25 cellular contexts compared by ENCODE assay signal in genomic region chr14:68712703-68713370, GRCh38.
DNase-seq lines count a peak whose midpoint lies in the region; ATAC-seq and TF ChIP-seq lines count a peak whose summit lies in the region.
"Had no signal": no experiment of that assay in that cellular context is flagged by ENCODE, and none has a peak within 500 bp of the region (broad histone marks: within the 10 kb centered on the region; RNA-seq: fewer than 3 reads in every experiment).

No MANE protein-coding gene starts in this region.

- DNase-seq in activated T-cell treated with anti-CD3 and anti-CD28 coated beads, Interleukin-2, amount 50 U/mL, for 72 hours, result no peak
- DNase-seq in activated T-cell treated with anti-CD3 and anti-CD28 coated beads, Interleukin-2, amount 50 U/mL, for 24 hours, result no peak
- DNase-seq in T-cell (no peak), suprapubic skin (ENCODE audit: low spot score in 2 of 2) (peak in 1 of 2 donors; percentile 59), NCI-H2107 treated with DMSO at 0.1 percent for 48 hours (lab: John Stamatoyannopoulos, UW; ENCODE audit: unreplicated experiment) (no peak)
- DNase-seq in naive thymus-derived CD4-positive, alpha-beta T cell, result no peak
- DNase-seq: ACHN; activated CD4-positive, alpha-beta T cell treated with anti-CD3 and anti-CD28 coated beads, Interleukin-2, amount 50 U/mL, for 1 hour; activated T-cell treated with anti-CD3 and anti-CD28 coated beads for 4 hours; foreskin melanocyte; GOT3; hippocampal formation; NCI-H1092; NCI-H2081; NCI-H446 treated with DMSO at 0.1 percent for 48 hours; NK-92 treated with Interleukin-12 subunit alpha and Interleukin-12 subunit beta, amount 100 ng/mL, for 24 hours; occipital lobe; stimulated activated CD4-positive, alpha-beta T cell treated with anti-CD3 and anti-CD28 coated beads, Interleukin-4, amount 100 ng/mL, for 1 hour; stomach; transverse colon had no signal

- intact Hi-C loops in naive thymus-derived CD4-positive, alpha-beta T cell (cut with micrococcal nuclease), result no loop called here

- H3K27me3 ChIP-seq in naive thymus-derived CD4-positive, alpha-beta T cell (ENCODE audit: control insufficient read depth in 2 of 2, insufficient read depth in 2 of 2, low read length in 2 of 2), result no peaks in the 10 kb centered on the region
- H3K27me3 ChIP-seq in suprapubic skin, result no peaks in the 10 kb centered on the region
- H3K27me3 ChIP-seq: ascending aorta, BLaER1, stomach, transverse colon had no signal

- POLR2A ChIA-PET in T-cell (lab: Charles Lee), result no interaction called here
- POLR2A ChIA-PET in naive thymus-derived CD4-positive, alpha-beta T cell (lab: Charles Lee), result interaction anchor here (0.5 to 1.5 kb wide), 2 partner anchors 9 to 32 kb away, joined by 3 to 5 read pairs; no protein-coding TSS in a partner anchor

- H3K4me1 ChIP-seq in naive thymus-derived CD4-positive, alpha-beta T cell (ENCODE audit: control insufficient read depth in 2 of 2, insufficient read depth in 2 of 2, low read length in 2 of 2), result peaks cover 20 to 24% of the 10 kb centered on the region in 2 donors
- H3K4me1 ChIP-seq in suprapubic skin, result peaks cover 47% of the 10 kb centered on the region
- H3K4me1 ChIP-seq: ascending aorta, transverse colon had no signal

- peak overlapping the region; percentile 23 for H3K27ac ChIP-seq in naive thymus-derived CD4-positive, alpha-beta T cell (ENCODE audit: low read depth, low read length)
- H3K27ac ChIP-seq in suprapubic skin, result peak overlapping the region; percentile 70
- H3K27ac ChIP-seq: ascending aorta, BLaER1, stomach, transverse colon had no signal

- no peaks in the 10 kb centered on the region for H3K36me3 ChIP-seq in naive thymus-derived CD4-positive, alpha-beta T cell (ENCODE audit: control insufficient read depth in 2 of 3, insufficient read depth in 3 of 3, low read length in 3 of 3)
- no peaks in the 10 kb centered on the region for H3K36me3 ChIP-seq in suprapubic skin
- H3K36me3 ChIP-seq: ascending aorta, BLaER1, stomach, transverse colon had no signal

- no peak overlapping the region for H3K4me3 ChIP-seq in naive thymus-derived CD4-positive, alpha-beta T cell (ENCODE audit: low read length)
- H3K4me3 ChIP-seq in suprapubic skin, result no peak overlapping the region
- H3K4me3 ChIP-seq: ascending aorta, BLaER1, stomach, transverse colon had no signal

- H3K9me3 ChIP-seq in naive thymus-derived CD4-positive, alpha-beta T cell (ENCODE audit: control insufficient read depth in 2 of 3, low read length in 3 of 3), result no peaks in the 10 kb centered on the region
- H3K9me3 ChIP-seq in suprapubic skin, result no peaks in the 10 kb centered on the region
- H3K9me3 ChIP-seq: ascending aorta, BLaER1, stomach, transverse colon had no signal

- ATAC-seq in activated T-cell treated with anti-CD3 and anti-CD28 coated beads, Interleukin-2, amount 50 U/mL, for 72 hours (replicated peaks in 1 of 2), result no peak
- ATAC-seq in T-cell (replicated peaks in 1 of 4) (no peak), HG02763 (IDR thresholded peaks at IDR 0.05; ENCODE audit: unreplicated experiment) (no peak), HG03439 (IDR thresholded peaks at IDR 0.05; ENCODE audit: unreplicated experiment) (no peak)
- ATAC-seq in naive thymus-derived CD4-positive, alpha-beta T cell, result no peak

- TF ChIP-seq EP300 in suprapubic skin (IDR thresholded peaks at IDR 0.05), result no peak

- peak overlapping the region; percentile 62 for H3K27ac Mint-ChIP-seq in activated T-cell treated with anti-CD3 and anti-CD28 coated beads, Interleukin-2, amount 50 U/mL, for 72 hours
- H3K27ac Mint-ChIP-seq in activated T-cell treated with anti-CD3 and anti-CD28 coated beads, Interleukin-2, amount 50 U/mL, for 24 hours, result no peak overlapping the region
- H3K27ac Mint-ChIP-seq in T-cell, result peak overlapping the region; percentile 87 to 91
- H3K27ac Mint-ChIP-seq in naive thymus-derived CD4-positive, alpha-beta T cell, result peak overlapping the region in 8 of 9 donors; percentile 71 to 87 (median 84)

- CTCF ChIA-PET in T-cell (lab: Charles Lee), result no interaction called here
- CTCF ChIA-PET in naive thymus-derived CD4-positive, alpha-beta T cell (lab: Charles Lee), result interaction anchor here (0.5 kb wide), 1 partner anchor 465 kb away, joined by 4 read pairs; no protein-coding TSS in a partner anchor

- H3K27me3 Mint-ChIP-seq in activated T-cell treated with anti-CD3 and anti-CD28 coated beads, Interleukin-2, amount 50 U/mL, for 72 hours (ENCODE audit: low read depth), result no peaks in the 10 kb centered on the region
- no peaks in the 10 kb centered on the region for H3K27me3 Mint-ChIP-seq in activated T-cell treated with anti-CD3 and anti-CD28 coated beads, Interleukin-2, amount 50 U/mL, for 24 hours
- H3K27me3 Mint-ChIP-seq in T-cell, result no peaks in the 10 kb centered on the region
- H3K27me3 Mint-ChIP-seq in naive thymus-derived CD4-positive, alpha-beta T cell, result no peaks in the 10 kb centered on the region
- H3K27me3 Mint-ChIP-seq: activated naive CD8-positive, alpha-beta T cell had no signal

- H3K4me1 Mint-ChIP-seq in activated T-cell treated with anti-CD3 and anti-CD28 coated beads, Interleukin-2, amount 50 U/mL, for 72 hours (ENCODE audit: low read depth), result peaks cover 47% of the 10 kb centered on the region
- H3K4me1 Mint-ChIP-seq in activated T-cell treated with anti-CD3 and anti-CD28 coated beads, Interleukin-2, amount 50 U/mL, for 24 hours (ENCODE audit: low read depth), result peaks cover 48% of the 10 kb centered on the region
- peaks cover 39 to 54% (median 50%) of the 10 kb centered on the region in 3 donors for H3K4me1 Mint-ChIP-seq in T-cell
- H3K4me1 Mint-ChIP-seq in naive thymus-derived CD4-positive, alpha-beta T cell, result peaks cover 19 to 44% (median 36%) of the 10 kb centered on the region in 7 donors

- WGBS in suprapubic skin, result 95% methylated on average over 15 of the region's 15 CpGs

- no peak overlapping the region for H3K4me3 Mint-ChIP-seq in activated T-cell treated with anti-CD3 and anti-CD28 coated beads, Interleukin-2, amount 50 U/mL, for 72 hours
- no peak overlapping the region for H3K4me3 Mint-ChIP-seq in activated T-cell treated with anti-CD3 and anti-CD28 coated beads, Interleukin-2, amount 50 U/mL, for 24 hours
- H3K4me3 Mint-ChIP-seq in T-cell, result peak overlapping the region in 1 of 3 donors; percentile 58
- H3K4me3 Mint-ChIP-seq in naive thymus-derived CD4-positive, alpha-beta T cell, result peak overlapping the region in 5 of 10 donors; percentile 4 to 74 (median 47)
- H3K4me3 Mint-ChIP-seq: activated naive CD8-positive, alpha-beta T cell had no signal

- TF ChIP-seq POLR2A in suprapubic skin (IDR thresholded peaks at IDR 0.05), result no peak

- TF ChIP-seq CTCF in suprapubic skin (IDR thresholded peaks at IDR 0.05), result no peak

- H3K9me3 Mint-ChIP-seq in activated T-cell treated with anti-CD3 and anti-CD28 coated beads, Interleukin-2, amount 50 U/mL, for 72 hours, result no peaks in the 10 kb centered on the region
- no peaks in the 10 kb centered on the region for H3K9me3 Mint-ChIP-seq in activated T-cell treated with anti-CD3 and anti-CD28 coated beads, Interleukin-2, amount 50 U/mL, for 24 hours
- H3K9me3 Mint-ChIP-seq in T-cell, result no peaks in the 10 kb centered on the region
- no peaks in the 10 kb centered on the region for H3K9me3 Mint-ChIP-seq in naive thymus-derived CD4-positive, alpha-beta T cell

- H3K36me3 Mint-ChIP-seq in activated T-cell treated with anti-CD3 and anti-CD28 coated beads, Interleukin-2, amount 50 U/mL, for 72 hours (ENCODE audit: insufficient read depth in 2 of 2), result no peaks in the 10 kb centered on the region
- no peaks in the 10 kb centered on the region for H3K36me3 Mint-ChIP-seq in activated T-cell treated with anti-CD3 and anti-CD28 coated beads, Interleukin-2, amount 50 U/mL, for 24 hours (ENCODE audit: low read depth)
- no peaks in the 10 kb centered on the region for H3K36me3 Mint-ChIP-seq in T-cell
- no peaks in the 10 kb centered on the region for H3K36me3 Mint-ChIP-seq in naive thymus-derived CD4-positive, alpha-beta T cell
- H3K36me3 Mint-ChIP-seq: activated naive CD8-positive, alpha-beta T cell had no signal
